12 cellular contexts compared by ENCODE assay signal in the genomic region with DNA sequence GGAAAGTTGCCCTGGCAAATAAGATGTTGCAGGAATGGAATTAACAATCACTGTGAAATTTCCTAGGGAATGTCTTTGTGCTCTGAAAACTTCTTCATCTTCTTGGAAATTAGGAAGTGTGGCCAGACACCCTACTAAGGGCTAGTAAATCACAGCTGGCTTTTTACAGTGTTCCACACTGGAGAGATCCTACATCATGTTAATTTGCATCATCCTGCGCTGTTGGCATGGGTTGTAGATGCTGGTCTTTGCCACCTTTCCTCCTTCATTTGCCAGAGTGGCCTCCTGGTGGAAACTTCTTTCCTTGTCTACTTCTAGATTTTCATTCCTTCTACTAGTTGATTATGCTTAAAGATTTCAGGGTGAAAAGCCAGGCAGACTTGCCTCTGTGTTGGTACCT. TPM values are rescaled to one million over a fixed set of nuclear protein-coding genes. Genes with fewer than 3 reads are reported as not detected.
DNase-seq lines count a peak whose midpoint lies in the region; ATAC-seq and TF ChIP-seq lines count a peak whose summit lies in the region.
"Had no signal": no experiment of that assay in that cellular context is flagged by ENCODE, and none has a peak within 500 bp of the region (broad histone marks: within the 10 kb centered on the region; RNA-seq: fewer than 3 reads in every experiment).

No MANE protein-coding gene starts in this region.

- ATAC-seq in activated CD8-positive, alpha-beta T cell treated with anti-CD3 and anti-CD28 coated beads, Interleukin-2, amount 10 ng/mL, durations not matched to agents 7 days and 5 days = no peak
- no peak for ATAC-seq in foreskin keratinocyte
- ATAC-seq in stimulated activated naive B cell treated with anti-CD40 and anti-IgM and Interleukin-4, amounts not matched to agents 10 μg/mL and 1 μg/mL and 100 μg/mL, for 72 hours (replicated peaks) = no peak
- no peak for ATAC-seq in GM19328 (IDR thresholded peaks at IDR 0.05; ENCODE audit: unreplicated experiment)
- no peak for ATAC-seq in HG03565 (IDR thresholded peaks at IDR 0.05; ENCODE audit: unreplicated experiment)

- TF ChIP-seq CTCF in foreskin keratinocyte (conservative IDR thresholded peaks at IDR 0.05) = peak; percentile 2

- POLR2A ChIA-PET in activated CD8-positive, alpha-beta T cell treated with anti-CD3 and anti-CD28 coated beads, Interleukin-2, amount 10 ng/mL, durations not matched to agents 7 days and 5 days (lab: Charles Lee) = interaction anchor here (0.7 to 5.5 kb wide), 10 partner anchors 11 to 173 kb away, joined by 3 to 45 read pairs (median 12); no protein-coding TSS in a partner anchor

- DNase-seq in T-helper 1 cell (no peak), foreskin keratinocyte (peak in 1 of 2 donors; percentile 20), SHP77 (lab: John Stamatoyannopoulos, UW) (no peak)
- no peak for DNase-seq in activated CD8-positive, alpha-beta T cell treated with anti-CD3 and anti-CD28 coated beads, Interleukin-2, amount 10 ng/mL, durations not matched to agents 7 days and 5 days
- DNase-seq in stimulated activated naive B cell treated with anti-CD40 and anti-IgM and Interleukin-4, amounts not matched to agents 10 μg/mL and 1 μg/mL and 100 μg/mL, for 72 hours = no peak
- DNase-seq: NCI-H510A; retina; stimulated activated naive CD4-positive, alpha-beta T cell treated with Interleukin-2 at 50 U/mL for 16 hours had no signal

- H3K4me1 Mint-ChIP-seq in T-helper 1 cell treated with Interleukin-12 subunit alpha and Interleukin-12 subunit beta and Interleukin-4 antibody, amounts not matched to agents 30 μg/mL and 1 μg/mL, for 36 hours (ENCODE audit: low read depth) = peaks cover 53% of the 10 kb centered on the region
- peaks cover 80% of the 10 kb centered on the region for H3K4me1 Mint-ChIP-seq in activated CD8-positive, alpha-beta T cell treated with anti-CD3 and anti-CD28 coated beads, Interleukin-2, amount 10 ng/mL, durations not matched to agents 7 days and 5 days (ENCODE audit: low read depth)
- peaks cover 32 to 75% of the 10 kb centered on the region in 2 donors for H3K4me1 Mint-ChIP-seq in stimulated activated naive B cell treated with anti-CD40 and anti-IgM and Interleukin-4, amounts not matched to agents 10 μg/mL and 1 μg/mL and 100 μg/mL, for 72 hours

- H3K36me3 Mint-ChIP-seq in T-helper 1 cell treated with Interleukin-12 subunit alpha and Interleukin-12 subunit beta and Interleukin-4 antibody, amounts not matched to agents 30 μg/mL and 1 μg/mL, for 36 hours (ENCODE audit: low read depth) = peaks cover 59% of the 10 kb centered on the region
- H3K36me3 Mint-ChIP-seq in activated CD8-positive, alpha-beta T cell treated with anti-CD3 and anti-CD28 coated beads, Interleukin-2, amount 10 ng/mL, durations not matched to agents 7 days and 5 days (ENCODE audit: low read depth) = peaks cover 55% of the 10 kb centered on the region
- H3K36me3 Mint-ChIP-seq in stimulated activated naive B cell treated with anti-CD40 and anti-IgM and Interleukin-4, amounts not matched to agents 10 μg/mL and 1 μg/mL and 100 μg/mL, for 72 hours = peaks cover 51 to 84% of the 10 kb centered on the region in 2 donors

- H3K4me3 Mint-ChIP-seq in T-helper 1 cell treated with Interleukin-12 subunit alpha and Interleukin-12 subunit beta and Interleukin-4 antibody, amounts not matched to agents 30 μg/mL and 1 μg/mL, for 36 hours = peak overlapping the region; percentile 90
- peak overlapping the region; percentile 94 for H3K4me3 Mint-ChIP-seq in activated CD8-positive, alpha-beta T cell treated with anti-CD3 and anti-CD28 coated beads, Interleukin-2, amount 10 ng/mL, durations not matched to agents 7 days and 5 days
- peak overlapping the region; percentile 83 to 87 for H3K4me3 Mint-ChIP-seq in stimulated activated naive B cell treated with anti-CD40 and anti-IgM and Interleukin-4, amounts not matched to agents 10 μg/mL and 1 μg/mL and 100 μg/mL, for 72 hours

- peak overlapping the region; percentile 94 for H3K27ac ChIP-seq in foreskin keratinocyte
- H3K27ac ChIP-seq: 22Rv1 had no signal

- H3K27me3 ChIP-seq in foreskin keratinocyte = no peaks in the 10 kb centered on the region

- H3K27ac Mint-ChIP-seq in T-helper 1 cell treated with Interleukin-12 subunit alpha and Interleukin-12 subunit beta and Interleukin-4 antibody, amounts not matched to agents 30 μg/mL and 1 μg/mL, for 36 hours = peak overlapping the region; percentile 87
- peak overlapping the region; percentile 87 for H3K27ac Mint-ChIP-seq in activated CD8-positive, alpha-beta T cell treated with anti-CD3 and anti-CD28 coated beads, Interleukin-2, amount 10 ng/mL, durations not matched to agents 7 days and 5 days
- H3K27ac Mint-ChIP-seq in stimulated activated naive B cell treated with anti-CD40 and anti-IgM and Interleukin-4, amounts not matched to agents 10 μg/mL and 1 μg/mL and 100 μg/mL, for 72 hours = peak overlapping the region; percentile 97

- H3K27me3 Mint-ChIP-seq in T-helper 1 cell treated with Interleukin-12 subunit alpha and Interleukin-12 subunit beta and Interleukin-4 antibody, amounts not matched to agents 30 μg/mL and 1 μg/mL, for 36 hours (ENCODE audit: low read depth) = no peaks in the 10 kb centered on the region
- no peaks in the 10 kb centered on the region for H3K27me3 Mint-ChIP-seq in activated CD8-positive, alpha-beta T cell treated with anti-CD3 and anti-CD28 coated beads, Interleukin-2, amount 10 ng/mL, durations not matched to agents 7 days and 5 days (ENCODE audit: low read depth)
- no peaks in the 10 kb centered on the region for H3K27me3 Mint-ChIP-seq in stimulated activated naive B cell treated with anti-CD40 and anti-IgM and Interleukin-4, amounts not matched to agents 10 μg/mL and 1 μg/mL and 100 μg/mL, for 72 hours

- H3K4me1 ChIP-seq in foreskin keratinocyte = peaks cover 26% of the 10 kb centered on the region

- CTCF ChIA-PET in activated CD8-positive, alpha-beta T cell treated with anti-CD3 and anti-CD28 coated beads, Interleukin-2, amount 10 ng/mL, durations not matched to agents 7 days and 5 days (lab: Charles Lee) = interaction anchor here (0.6 to 18.3 kb wide), 32 partner anchors 11 to 464 kb away, joined by 3 to 555 read pairs (median 6); no protein-coding TSS in a partner anchor

- H3K9me3 Mint-ChIP-seq in T-helper 1 cell treated with Interleukin-12 subunit alpha and Interleukin-12 subunit beta and Interleukin-4 antibody, amounts not matched to agents 30 μg/mL and 1 μg/mL, for 36 hours = no peaks in the 10 kb centered on the region
- H3K9me3 Mint-ChIP-seq in activated CD8-positive, alpha-beta T cell treated with anti-CD3 and anti-CD28 coated beads, Interleukin-2, amount 10 ng/mL, durations not matched to agents 7 days and 5 days (ENCODE audit: insufficient read depth) = no peaks in the 10 kb centered on the region
- H3K9me3 Mint-ChIP-seq in stimulated activated naive B cell treated with anti-CD40 and anti-IgM and Interleukin-4, amounts not matched to agents 10 μg/mL and 1 μg/mL and 100 μg/mL, for 72 hours = no peaks in the 10 kb centered on the region

RNA-seq across cellular contexts. Expression of gene TNFAIP3, which starts 2.7 kb away (rescaled TPM):
- 10 to 100 TPM; 29.6 to 34.5 TPM for total RNA-seq in activated CD8-positive, alpha-beta T cell treated with anti-CD3 and anti-CD28 coated beads, Interleukin-2, amount 10 ng/mL, durations not matched to agents 7 days and 5 days
- total RNA-seq in foreskin keratinocyte = 70.7 and 92.9 TPM in 2 replicates
- 24.8 and 27.1 TPM in 2 replicates for polyA plus RNA-seq in foreskin keratinocyte
